In genomic region chr1:34597877-34598514, GRCh38 we compare ENCODE assay signal across 9 cellular contexts.
A peak's percentile ranks its signal among the peaks of the same experiment; 100 is the strongest.
DNase-seq lines count a peak whose midpoint lies in the region; ATAC-seq and TF ChIP-seq lines count a peak whose summit lies in the region.
"Had no signal": no experiment of that assay in that cellular context is flagged by ENCODE, and none has a peak within 500 bp of the region (broad histone marks: within the 10 kb centered on the region; RNA-seq: fewer than 3 reads in every experiment).

No MANE protein-coding gene starts in this region.

- no peak overlapping the region for H3K27ac ChIP-seq in tibial artery
- H3K27ac ChIP-seq: neutrophil had no signal

- intact Hi-C loops in natural killer cell (cut with micrococcal nuclease) (loop anchor here (5.0 kb wide), 1 partner anchor 966 kb away; no protein-coding TSS in a partner anchor), tibial artery (cut with DNase I; ENCODE audit: low total_unique reads) (no loop called here)

- no peaks in the 10 kb centered on the region for H3K9me3 Mint-ChIP-seq in natural killer cell

- ATAC-seq in GM19395 (IDR thresholded peaks at IDR 0.05; ENCODE audit: unreplicated experiment) = peak; percentile 62
- ATAC-seq in natural killer cell = peak in 1 of 3 donors; percentile 61
- ATAC-seq in GM19023 (IDR thresholded peaks at IDR 0.05; ENCODE audit: unreplicated experiment) = no peak

- H3K4me1 ChIP-seq in tibial artery = no peaks in the 10 kb centered on the region

- H3K36me3 Mint-ChIP-seq in natural killer cell = no peaks in the 10 kb centered on the region

- H3K4me1 Mint-ChIP-seq in natural killer cell = no peaks in the 10 kb centered on the region

- H3K9me3 ChIP-seq in tibial artery = no peaks in the 10 kb centered on the region
- H3K9me3 ChIP-seq: neutrophil had no signal

- no peak overlapping the region for H3K27ac Mint-ChIP-seq in natural killer cell

- H3K27me3 ChIP-seq in BJ (ENCODE audit: control insufficient read depth, insufficient read depth, low read length) (no peaks in the 10 kb centered on the region), tibial artery (peaks cover 0 to 28% of the 10 kb centered on the region in 2 donors)

- POLR2A ChIA-PET in BJ (lab: Charles Lee) = no interaction called here

- H3K4me3 ChIP-seq in BJ (ENCODE audit: low read depth, low read length) (no peak overlapping the region), epithelial cell of proximal tubule (ENCODE audit: low read depth, low read length) (no peak overlapping the region), tibial artery (no peak overlapping the region)

- H3K4me3 Mint-ChIP-seq in natural killer cell = no peak overlapping the region

- H3K36me3 ChIP-seq in BJ (ENCODE audit: control insufficient read depth, insufficient read depth, low read length) (no peaks in the 10 kb centered on the region), tibial artery (no peaks in the 10 kb centered on the region)
- H3K36me3 ChIP-seq: neutrophil had no signal

- CTCF ChIA-PET in BJ (lab: Yijun Ruan, JAX) = interaction anchor here (1.0 to 6.3 kb wide), 10 partner anchors 16 to 964 kb away, joined by 3 to 42 read pairs (median 4); no protein-coding TSS in a partner anchor

- DNase-seq in BJ (ENCODE audit: low read depth) (no peak), NCI-H2227 treated with DMSO at 0.1 percent for 48 hours (lab: John Stamatoyannopoulos, UW) (peak; percentile 70), epithelial cell of proximal tubule (ENCODE audit: low read depth) (no peak), natural killer cell (peak; percentile 23), tibial artery (peak in 1 of 2 donors; percentile 45)
- peak; percentile 12 to 15 for DNase-seq in activated CD4-positive, alpha-beta T cell treated with anti-CD3 and anti-CD28 coated beads, Interleukin-2, amount 50 U/mL, for 4 hours

- peak; percentile 90 for TF ChIP-seq CTCF in BJ (IDR thresholded peaks at IDR 0.05; ENCODE audit: insufficient read depth, low read depth, low read length)
- TF ChIP-seq CTCF in epithelial cell of proximal tubule (conservative IDR thresholded peaks at IDR 0.05; ENCODE audit: low read depth, low read length) = peak; percentile 93
- TF ChIP-seq CTCF in natural killer cell (IDR thresholded peaks at IDR 0.05) = peak; percentile 51
- peak; percentile 47 to 58 for TF ChIP-seq CTCF in tibial artery (IDR thresholded peaks at IDR 0.05)

- H3K27me3 Mint-ChIP-seq in natural killer cell (ENCODE audit: low read depth in 2 of 2) = peaks cover 9 to 19% of the 10 kb centered on the region in 2 donors

Comparison
In these comparisons a context has a peak if more than half of its experiments do, and no peak if none do; other contexts are left out.
1. DNase-seq: peak in NCI-H2227 treated with DMSO at 0.1 percent for 48 hours (single experiment), activated CD4-positive, alpha-beta T cell treated with anti-CD3 and anti-CD28 coated beads, Interleukin-2, amount 50 U/mL, for 4 hours (2 of 2) and natural killer cell (single experiment); none in BJ (single experiment) and epithelial cell of proximal tubule (single experiment).
2. Peak in every context shown above with its lines, with median percentiles within 50 percentile points of each other: CTCF ChIP-seq.